9 cellular contexts compared by ENCODE assay signal in the genomic region with DNA sequence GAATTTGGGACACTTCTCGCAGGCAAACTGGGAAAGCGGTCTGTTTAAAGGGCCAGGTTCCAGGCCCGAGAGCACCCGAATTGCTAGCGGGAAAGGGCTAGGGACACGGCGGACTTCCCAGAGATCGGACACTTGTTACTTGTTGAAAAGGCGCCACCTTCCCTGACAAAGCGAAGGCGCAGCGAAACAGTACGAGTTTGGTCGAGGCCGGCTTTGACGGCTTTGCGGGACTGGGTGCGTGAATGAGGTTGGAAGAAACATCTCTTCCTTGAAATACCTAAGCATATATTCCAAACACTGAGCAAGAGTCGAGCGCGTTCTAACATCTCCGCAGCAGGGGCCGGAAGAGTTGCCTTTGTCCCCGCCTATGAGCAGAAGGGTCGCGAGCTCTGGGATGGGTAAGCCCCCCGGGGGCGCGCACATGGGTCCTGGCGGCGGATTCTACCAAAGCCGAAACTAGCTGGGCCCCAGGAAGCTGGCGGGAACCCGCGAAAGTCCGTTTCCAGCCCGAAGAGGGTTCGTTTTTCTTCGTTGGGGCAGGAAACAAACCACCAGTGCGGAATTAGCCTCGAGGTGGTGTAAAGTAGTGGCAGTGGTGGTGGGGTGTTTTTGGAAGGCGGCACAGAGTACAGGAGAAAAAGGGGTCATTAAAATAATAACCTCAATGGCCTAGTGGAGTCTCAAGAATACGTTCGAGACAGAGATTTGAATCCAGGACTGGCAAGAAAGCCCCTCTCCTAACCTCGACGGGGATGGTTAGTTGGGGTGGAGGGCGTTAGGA. TPM values are rescaled to one million over a fixed set of nuclear protein-coding genes. Genes with fewer than 3 reads are reported as not detected.
A peak's percentile ranks its signal among the peaks of the same experiment; 100 is the strongest.
DNase-seq lines count a peak whose midpoint lies in the region; ATAC-seq and TF ChIP-seq lines count a peak whose summit lies in the region.
"Had no signal": no experiment of that assay in that cellular context is flagged by ENCODE, and none has a peak within 500 bp of the region (broad histone marks: within the 10 kb centered on the region; RNA-seq: fewer than 3 reads in every experiment).

No MANE protein-coding gene starts in this region.

- peaks cover 0 to 2% (median 0%) of the 10 kb centered on the region in 9 donors for H3K9me3 Mint-ChIP-seq in naive thymus-derived CD8-positive, alpha-beta T cell
- H3K9me3 Mint-ChIP-seq: CD4-positive, CD25-positive, alpha-beta regulatory T cell had no signal

- peak; percentile 18 for DNase-seq in NCI-H345 (lab: John Stamatoyannopoulos, UW)
- DNase-seq in NCI-H345 treated with DMSO at 0.1 percent for 48 hours (lab: John Stamatoyannopoulos, UW; ENCODE audit: unreplicated experiment), result no peak
- peak; percentile 36 for DNase-seq in NCI-H526 treated with DMSO at 0.1 percent for 48 hours (lab: John Stamatoyannopoulos, UW)
- DNase-seq in epithelial cell of esophagus (ENCODE audit: low read depth), result no peak
- no peak for DNase-seq in naive thymus-derived CD8-positive, alpha-beta T cell
- no peak for DNase-seq in cortex of kidney (lab: John Stamatoyannopoulos, UW)
- DNase-seq in NCI-H146 treated with DMSO at 0.1 percent for 48 hours (lab: John Stamatoyannopoulos, UW; ENCODE audit: unreplicated experiment), result no peak
- DNase-seq: CD4-positive, CD25-positive, alpha-beta regulatory T cell had no signal

- peaks cover 43 to 85% (median 66%) of the 10 kb centered on the region in 5 donors for H3K27me3 Mint-ChIP-seq in naive thymus-derived CD8-positive, alpha-beta T cell

- POLR2A ChIA-PET in naive thymus-derived CD8-positive, alpha-beta T cell (lab: Charles Lee), result no interaction called here

- TF ChIP-seq CTCF in epithelial cell of esophagus (IDR thresholded peaks at IDR 0.05; ENCODE audit: insufficient read depth, low read depth, low read length, missing control alignments), result peak; percentile 37

- ATAC-seq in naive thymus-derived CD8-positive, alpha-beta T cell, result no peak
- no peak for ATAC-seq in HG03045 (IDR thresholded peaks at IDR 0.05; ENCODE audit: unreplicated experiment)

- H3K27ac Mint-ChIP-seq in naive thymus-derived CD8-positive, alpha-beta T cell, result no peak overlapping the region
- H3K27ac Mint-ChIP-seq: CD4-positive, CD25-positive, alpha-beta regulatory T cell had no signal

- H3K4me1 Mint-ChIP-seq in naive thymus-derived CD8-positive, alpha-beta T cell, result peaks cover 9 to 34% (median 26%) of the 10 kb centered on the region in 4 donors

- H3K4me3 Mint-ChIP-seq in naive thymus-derived CD8-positive, alpha-beta T cell, result peak overlapping the region; percentile 28 to 78 (median 65)

- H3K4me3 ChIP-seq in epithelial cell of esophagus (ENCODE audit: low read length), result peak overlapping the region; percentile 32

- no peaks in the 10 kb centered on the region for H3K36me3 Mint-ChIP-seq in naive thymus-derived CD8-positive, alpha-beta T cell
- H3K36me3 Mint-ChIP-seq: CD4-positive, CD25-positive, alpha-beta regulatory T cell had no signal

RNA-seq across cellular contexts. Expression of a gene that starts 1.5 kb away (rescaled TPM):
- total RNA-seq in naive thymus-derived CD8-positive, alpha-beta T cell, result not detected
- polyA plus RNA-seq in naive thymus-derived CD8-positive, alpha-beta T cell, result not detected
- total RNA-seq: CD4-positive, CD25-positive, alpha-beta regulatory T cell had no signal
- polyA plus RNA-seq: CD4-positive, CD25-positive, alpha-beta regulatory T cell had no signal

Comparison
In these comparisons a context has a peak if more than half of its experiments do, and no peak if none do; other contexts are left out.
1. DNase-seq: peak in NCI-H345 (single experiment) and NCI-H526 treated with DMSO at 0.1 percent for 48 hours (single experiment); none in NCI-H345 treated with DMSO at 0.1 percent for 48 hours (single experiment), epithelial cell of esophagus (single experiment), naive thymus-derived CD8-positive, alpha-beta T cell (0 of 10), cortex of kidney (single experiment) and NCI-H146 treated with DMSO at 0.1 percent for 48 hours (single experiment).